Comparison of ENCODE assay signal across 1 cellular context in the genomic region with DNA sequence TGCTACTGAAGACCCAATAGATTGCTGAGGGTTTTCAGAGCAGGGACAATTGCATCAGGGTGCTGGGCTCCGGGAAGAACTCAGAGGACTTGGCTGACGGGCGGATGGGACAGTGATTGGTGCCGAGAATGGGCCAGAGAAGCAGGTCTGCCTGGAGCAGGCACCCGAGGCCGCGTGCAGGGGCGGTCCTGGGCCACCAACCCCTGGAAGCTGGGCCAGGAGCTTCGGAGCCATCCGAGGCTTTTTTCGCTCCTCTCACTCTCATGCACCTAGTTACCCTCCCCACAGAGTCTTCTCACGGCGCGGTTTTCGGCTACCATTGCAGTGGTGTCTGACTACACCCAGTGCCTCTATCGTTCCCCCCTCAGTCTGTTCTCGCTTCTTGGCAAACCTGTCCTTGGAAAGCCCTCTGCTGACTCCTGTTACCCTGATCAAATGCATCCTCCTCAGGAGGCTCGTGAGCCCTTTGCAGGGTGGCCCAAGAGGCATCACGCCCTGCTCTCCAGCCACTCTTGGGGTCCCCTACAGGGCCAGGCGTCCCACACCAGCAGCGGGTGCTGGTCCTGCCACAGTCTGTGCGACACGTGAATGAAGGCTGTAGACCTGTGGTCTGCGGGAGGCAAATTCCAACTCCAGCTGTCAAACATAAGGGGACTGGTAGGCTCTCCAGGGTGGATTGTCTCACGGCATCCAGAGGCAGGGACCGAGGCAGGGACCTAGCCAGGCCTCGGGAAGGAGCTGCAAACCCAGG.
TF ChIP-seq lines count a peak whose summit lies in the region.

No MANE protein-coding gene starts in this region.

TF ChIP-seq in GM12878, 131 proteins besides CTCF, POLR2A, EP300 and RAD21:
- TF ChIP-seq SRF (IDR thresholded peaks at IDR 0.05; ENCODE audit: low read depth in 2 of 2, low read length in 2 of 2) (no peak), ZZZ3 (IDR thresholded peaks at IDR 0.05; ENCODE audit: control insufficient read depth, insufficient read length, low read depth) (no peak), FOXM1 (IDR thresholded peaks at IDR 0.05; ENCODE audit: low read depth, low read length) (no peak), YBX1 (IDR thresholded peaks at IDR 0.05) (no peak), NBN (IDR thresholded peaks at IDR 0.05) (no peak), ZSCAN29 (IDR thresholded peaks at IDR 0.05) (no peak), RBBP5 (conservative IDR thresholded peaks at IDR 0.05) (no peak), NFYA (IDR thresholded peaks at IDR 0.05; ENCODE audit: borderline replicate concordance, low read depth, low read length) (no peak), SP1 (IDR thresholded peaks at IDR 0.05; ENCODE audit: low read depth, low read length) (no peak), RELA (IDR thresholded peaks at IDR 0.05; ENCODE audit: borderline replicate concordance, partially characterized antibody) (no peak), SREBF1 (IDR thresholded peaks at IDR 0.05; ENCODE audit: low read length) (no peak), GABPA (IDR thresholded peaks at IDR 0.05; ENCODE audit: low read depth) (no peak), LARP7 (IDR thresholded peaks at IDR 0.05) (no peak), TAF1 (IDR thresholded peaks at IDR 0.05; ENCODE audit: borderline replicate concordance, low read depth, low read length) (no peak), EED (IDR thresholded peaks at IDR 0.05; ENCODE audit: low read depth) (no peak), RFX5 (IDR thresholded peaks at IDR 0.05; ENCODE audit: low read depth, low read length) (no peak)
- TF ChIP-seq, protein P1, sequence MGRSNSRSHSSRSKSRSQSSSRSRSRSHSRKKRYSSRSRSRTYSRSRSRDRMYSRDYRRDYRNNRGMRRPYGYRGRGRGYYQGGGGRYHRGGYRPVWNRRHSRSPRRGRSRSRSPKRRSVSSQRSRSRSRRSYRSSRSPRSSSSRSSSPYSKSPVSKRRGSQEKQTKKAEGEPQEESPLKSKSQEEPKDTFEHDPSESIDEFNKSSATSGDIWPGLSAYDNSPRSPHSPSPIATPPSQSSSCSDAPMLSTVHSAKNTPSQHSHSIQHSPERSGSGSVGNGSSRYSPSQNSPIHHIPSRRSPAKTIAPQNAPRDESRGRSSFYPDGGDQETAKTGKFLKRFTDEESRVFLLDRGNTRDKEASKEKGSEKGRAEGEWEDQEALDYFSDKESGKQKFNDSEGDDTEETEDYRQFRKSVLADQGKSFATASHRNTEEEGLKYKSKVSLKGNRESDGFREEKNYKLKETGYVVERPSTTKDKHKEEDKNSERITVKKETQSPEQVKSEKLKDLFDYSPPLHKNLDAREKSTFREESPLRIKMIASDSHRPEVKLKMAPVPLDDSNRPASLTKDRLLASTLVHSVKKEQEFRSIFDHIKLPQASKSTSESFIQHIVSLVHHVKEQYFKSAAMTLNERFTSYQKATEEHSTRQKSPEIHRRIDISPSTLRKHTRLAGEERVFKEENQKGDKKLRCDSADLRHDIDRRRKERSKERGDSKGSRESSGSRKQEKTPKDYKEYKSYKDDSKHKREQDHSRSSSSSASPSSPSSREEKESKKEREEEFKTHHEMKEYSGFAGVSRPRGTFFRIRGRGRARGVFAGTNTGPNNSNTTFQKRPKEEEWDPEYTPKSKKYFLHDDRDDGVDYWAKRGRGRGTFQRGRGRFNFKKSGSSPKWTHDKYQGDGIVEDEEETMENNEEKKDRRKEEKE (IDR thresholded peaks at IDR 0.05) = no peak
- TF ChIP-seq, protein P2, sequence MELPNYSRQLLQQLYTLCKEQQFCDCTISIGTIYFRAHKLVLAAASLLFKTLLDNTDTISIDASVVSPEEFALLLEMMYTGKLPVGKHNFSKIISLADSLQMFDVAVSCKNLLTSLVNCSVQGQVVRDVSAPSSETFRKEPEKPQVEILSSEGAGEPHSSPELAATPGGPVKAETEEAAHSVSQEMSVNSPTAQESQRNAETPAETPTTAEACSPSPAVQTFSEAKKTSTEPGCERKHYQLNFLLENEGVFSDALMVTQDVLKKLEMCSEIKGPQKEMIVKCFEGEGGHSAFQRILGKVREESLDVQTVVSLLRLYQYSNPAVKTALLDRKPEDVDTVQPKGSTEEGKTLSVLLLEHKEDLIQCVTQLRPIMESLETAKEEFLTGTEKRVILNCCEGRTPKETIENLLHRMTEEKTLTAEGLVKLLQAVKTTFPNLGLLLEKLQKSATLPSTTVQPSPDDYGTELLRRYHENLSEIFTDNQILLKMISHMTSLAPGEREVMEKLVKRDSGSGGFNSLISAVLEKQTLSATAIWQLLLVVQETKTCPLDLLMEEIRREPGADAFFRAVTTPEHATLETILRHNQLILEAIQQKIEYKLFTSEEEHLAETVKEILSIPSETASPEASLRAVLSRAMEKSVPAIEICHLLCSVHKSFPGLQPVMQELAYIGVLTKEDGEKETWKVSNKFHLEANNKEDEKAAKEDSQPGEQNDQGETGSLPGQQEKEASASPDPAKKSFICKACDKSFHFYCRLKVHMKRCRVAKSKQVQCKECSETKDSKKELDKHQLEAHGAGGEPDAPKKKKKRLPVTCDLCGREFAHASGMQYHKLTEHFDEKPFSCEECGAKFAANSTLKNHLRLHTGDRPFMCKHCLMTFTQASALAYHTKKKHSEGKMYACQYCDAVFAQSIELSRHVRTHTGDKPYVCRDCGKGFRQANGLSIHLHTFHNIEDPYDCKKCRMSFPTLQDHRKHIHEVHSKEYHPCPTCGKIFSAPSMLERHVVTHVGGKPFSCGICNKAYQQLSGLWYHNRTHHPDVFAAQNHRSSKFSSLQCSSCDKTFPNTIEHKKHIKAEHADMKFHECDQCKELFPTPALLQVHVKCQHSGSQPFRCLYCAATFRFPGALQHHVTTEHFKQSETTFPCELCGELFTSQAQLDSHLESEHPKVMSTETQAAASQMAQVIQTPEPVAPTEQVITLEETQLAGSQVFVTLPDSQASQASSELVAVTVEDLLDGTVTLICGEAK (IDR thresholded peaks at IDR 0.05; ENCODE audit: borderline replicate concordance) = no peak
- TF ChIP-seq, protein P3, sequence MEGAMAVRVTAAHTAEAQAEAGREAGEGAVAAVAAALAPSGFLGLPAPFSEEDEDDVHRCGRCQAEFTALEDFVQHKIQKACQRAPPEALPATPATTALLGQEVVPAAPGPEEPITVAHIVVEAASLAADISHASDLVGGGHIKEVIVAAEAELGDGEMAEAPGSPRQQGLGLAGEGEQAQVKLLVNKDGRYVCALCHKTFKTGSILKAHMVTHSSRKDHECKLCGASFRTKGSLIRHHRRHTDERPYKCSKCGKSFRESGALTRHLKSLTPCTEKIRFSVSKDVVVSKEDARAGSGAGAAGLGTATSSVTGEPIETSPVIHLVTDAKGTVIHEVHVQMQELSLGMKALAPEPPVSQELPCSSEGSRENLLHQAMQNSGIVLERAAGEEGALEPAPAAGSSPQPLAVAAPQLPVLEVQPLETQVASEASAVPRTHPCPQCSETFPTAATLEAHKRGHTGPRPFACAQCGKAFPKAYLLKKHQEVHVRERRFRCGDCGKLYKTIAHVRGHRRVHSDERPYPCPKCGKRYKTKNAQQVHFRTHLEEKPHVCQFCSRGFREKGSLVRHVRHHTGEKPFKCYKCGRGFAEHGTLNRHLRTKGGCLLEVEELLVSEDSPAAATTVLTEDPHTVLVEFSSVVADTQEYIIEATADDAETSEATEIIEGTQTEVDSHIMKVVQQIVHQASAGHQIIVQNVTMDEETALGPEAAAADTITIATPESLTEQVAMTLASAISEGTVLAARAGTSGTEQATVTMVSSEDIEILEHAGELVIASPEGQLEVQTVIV (IDR thresholded peaks at IDR 0.05; ENCODE audit: borderline replicate concordance, partially characterized antibody) = no peak
TF ChIP-seq in GM12878: peak in this region for 0.
